15 cellular contexts compared by ENCODE assay signal in the genomic region with DNA sequence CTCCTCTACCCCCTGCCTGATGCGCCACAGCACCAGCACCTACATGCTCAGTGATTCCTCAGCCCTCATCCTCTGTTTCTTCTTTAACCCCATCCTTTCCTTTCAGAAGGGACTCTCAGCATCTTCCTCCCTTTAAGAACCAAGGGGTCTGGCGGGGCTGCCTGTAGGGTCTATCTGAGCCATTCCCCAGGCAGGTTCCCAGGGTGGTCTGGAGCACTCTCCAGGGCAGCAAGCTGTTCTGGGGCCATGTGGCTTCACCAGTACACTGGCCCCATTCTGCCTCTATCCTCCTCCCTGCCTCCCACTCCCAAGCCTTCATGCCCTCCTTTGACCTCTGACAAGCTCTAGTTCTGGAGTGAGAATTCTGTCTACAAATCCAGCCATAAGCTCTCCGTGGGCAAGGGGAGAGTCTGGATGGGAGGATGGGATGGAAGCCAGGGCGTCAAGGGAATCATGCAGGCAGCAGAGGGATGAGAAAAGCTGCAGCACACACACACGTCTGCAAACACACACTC.
"Had no signal": no experiment of that assay in that cellular context is flagged by ENCODE, and none has a peak within 500 bp of the region (broad histone marks: within the 10 kb centered on the region; RNA-seq: fewer than 3 reads in every experiment).

No MANE protein-coding gene starts in this region.

- H3K27ac Mint-ChIP-seq: naive thymus-derived CD4-positive, alpha-beta T cell had no signal

- H3K27me3 ChIP-seq: upper lobe of left lung, uterus had no signal

- H3K4me1 ChIP-seq: psoas muscle, stomach, uterus had no signal

- H3K36me3 ChIP-seq: neutrophil, stomach, uterus had no signal

- H3K27ac ChIP-seq: neutrophil, psoas muscle, upper lobe of left lung, uterus had no signal

- H3K9me3 ChIP-seq: neutrophil, psoas muscle, stomach, upper lobe of left lung, uterus had no signal

- H3K4me3 ChIP-seq: psoas muscle, stomach, upper lobe of left lung, uterus had no signal

- H3K4me3 Mint-ChIP-seq: naive thymus-derived CD4-positive, alpha-beta T cell had no signal

- DNase-seq: dermis blood vessel endothelial cell; effector CD4-positive, alpha-beta T cell; foreskin melanocyte; hippocampal formation; left colon; naive thymus-derived CD4-positive, alpha-beta T cell; psoas muscle; retina; stimulated activated CD4-positive, alpha-beta T cell treated with anti-CD3 and anti-CD28 coated beads, Interleukin-12 subunit alpha, Interleukin-12 subunit beta, amount 100 ng/mL, for 4 hours; stimulated activated naive CD4-positive, alpha-beta T cell; stomach; substantia nigra; upper lobe of left lung; uterus had no signal
